Comparison of ENCODE assay signal across 8 cellular contexts in the genomic region with DNA sequence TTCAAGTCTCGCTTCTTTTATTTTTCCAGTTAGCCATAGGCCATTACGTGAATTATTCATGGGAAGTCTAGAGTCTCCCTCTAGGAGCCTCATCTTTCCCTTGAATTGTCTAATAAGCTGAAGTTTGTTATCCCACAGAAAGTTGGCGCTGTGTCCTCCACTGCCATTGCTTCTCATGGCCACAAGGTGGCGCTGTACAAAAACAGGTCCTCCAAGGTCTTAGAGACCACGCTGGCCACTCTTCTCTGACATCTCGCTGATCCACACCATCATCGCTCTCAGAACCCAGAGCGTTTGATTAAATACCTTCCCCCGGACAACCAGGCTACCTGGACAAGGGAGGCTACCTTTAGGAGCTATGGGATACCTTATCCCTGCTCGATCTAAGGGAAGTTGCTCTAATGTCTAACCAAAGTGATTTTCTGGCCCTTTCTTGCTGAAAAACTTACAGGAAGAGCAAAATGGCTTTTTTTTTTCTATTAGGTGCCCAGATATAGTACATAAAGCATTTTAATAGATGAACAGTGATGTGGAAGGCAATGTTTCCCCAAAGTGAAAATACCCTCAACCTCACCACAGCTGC.
DNase-seq lines count a peak whose midpoint lies in the region; ATAC-seq and TF ChIP-seq lines count a peak whose summit lies in the region.

No MANE protein-coding gene starts in this region.

- no peak for ATAC-seq in GM21360 (IDR thresholded peaks at IDR 0.05; ENCODE audit: unreplicated experiment)

- TF ChIP-seq POLR2A in adrenal gland (IDR thresholded peaks at IDR 0.05), result no peak

- H2AFZ ChIP-seq in OCI-LY3 (ENCODE audit: low read depth, low read length), result peak overlapping the region; percentile 93

- H3K9ac ChIP-seq in OCI-LY3 (ENCODE audit: low read length), result no peak overlapping the region
- H3K9ac ChIP-seq in iPS-15b (ENCODE audit: low read depth, low read length), result no peak overlapping the region

- peaks cover 14% of the 10 kb centered on the region for H3K27me3 ChIP-seq in OCI-LY3 (ENCODE audit: low read depth, low read length)
- peaks cover 4% of the 10 kb centered on the region for H3K27me3 ChIP-seq in adrenal gland
- no peaks in the 10 kb centered on the region for H3K27me3 ChIP-seq in iPS-15b (ENCODE audit: control insufficient read depth, insufficient read depth, low read length)

- no peak overlapping the region for H3K27ac ChIP-seq in OCI-LY3 (ENCODE audit: low read length)
- no peak overlapping the region for H3K27ac ChIP-seq in adrenal gland

- 16 to 30% (median 17%) methylated on average over 9 to 10 of the region's 10 CpGs for WGBS in adrenal gland, 4 donors

- H3K9me3 ChIP-seq in OCI-LY3 (ENCODE audit: insufficient read depth, low read length) (no peaks in the 10 kb centered on the region), adrenal gland (replicated peaks in 1 of 3) (no peaks in the 10 kb centered on the region), iPS-15b (ENCODE audit: control insufficient read depth, insufficient read depth, low read length) (no peaks in the 10 kb centered on the region)

- TF ChIP-seq CTCF in OCI-LY3 (IDR thresholded peaks at IDR 0.05; ENCODE audit: low read depth, low read length) (peak; percentile 99), adrenal gland (IDR thresholded peaks at IDR 0.05) (peak; percentile 70 to 91 (median 83))

- H4K20me1 ChIP-seq in OCI-LY3 (ENCODE audit: insufficient read depth, low read length), result no peaks in the 10 kb centered on the region

- intact Hi-C loops in adrenal gland (cut with DNase I), result loop anchor here in 1 of 2 donors (10.0 kb wide), 2 partner anchors 100 to 200 kb away; no protein-coding TSS in a partner anchor

- H3K4me3 ChIP-seq in OCI-LY3 (ENCODE audit: low read length) (peak overlapping the region; percentile 58), adrenal gland (no peak overlapping the region), iPS-15b (ENCODE audit: low read depth, low read length) (peak overlapping the region; percentile 9)

- H3K4me1 ChIP-seq in OCI-LY3 (ENCODE audit: low read length), result peaks cover 3% of the 10 kb centered on the region; the same call in 1 of the 2 replicates
- H3K4me1 ChIP-seq in adrenal gland (replicated peaks in 1 of 2), result no peaks in the 10 kb centered on the region
- H3K4me1 ChIP-seq in iPS-15b (ENCODE audit: control insufficient read depth, insufficient read depth, low read length), result peaks cover 2% of the 10 kb centered on the region

- peak overlapping the region; percentile 57 for H3K4me2 ChIP-seq in OCI-LY3 (ENCODE audit: low read length)

- H3K79me2 ChIP-seq in OCI-LY3 (ENCODE audit: low read length), result no peaks in the 10 kb centered on the region

- DNase-seq in activated T-cell treated with anti-CD3 and anti-CD28 coated beads for 24 hours (ENCODE audit: low read depth) (peak; percentile 16), HT-29 (ENCODE audit: low spot score) (peak; percentile 84), adrenal gland (peak; percentile 22 to 74 (median 60))
- no peak for DNase-seq in activated T-cell treated with anti-CD3 and anti-CD28 coated beads, Interleukin-2, amount 50 U/mL, for 1 hour
- DNase-seq in stimulated activated CD4-positive, alpha-beta T cell treated with anti-CD3 and anti-CD28 coated beads, Interleukin-1b, Interleukin-23, amount 100 ng/mL, for 48 hours, result peak; percentile 53

- no peaks in the 10 kb centered on the region for H3K36me3 ChIP-seq in OCI-LY3 (replicated peaks; ENCODE audit: low read depth, low read length)
- no peaks in the 10 kb centered on the region for H3K36me3 ChIP-seq in adrenal gland (replicated peaks in 1 of 2)
- no peaks in the 10 kb centered on the region for H3K36me3 ChIP-seq in iPS-15b (ENCODE audit: control insufficient read depth, insufficient read depth, low read length)

Comparison
In these comparisons a context has a peak if more than half of its experiments do, and no peak if none do; other contexts are left out.
1. H3K4me3 ChIP-seq: peak in OCI-LY3 (single experiment) and iPS-15b (single experiment); none in adrenal gland (0 of 4).